In genomic region chr20:61933951-61934715, GRCh38 we compare ENCODE assay signal across 23 cellular contexts.
DNase-seq lines count a peak whose midpoint lies in the region; ATAC-seq and TF ChIP-seq lines count a peak whose summit lies in the region.
"Had no signal": no experiment of that assay in that cellular context is flagged by ENCODE, and none has a peak within 500 bp of the region (broad histone marks: within the 10 kb centered on the region; RNA-seq: fewer than 3 reads in every experiment).

No MANE protein-coding gene starts in this region.

- H3K9me3 ChIP-seq in right atrium auricular region (no peaks in the 10 kb centered on the region), left ventricle myocardium inferior (replicated peaks) (peaks cover 3% of the 10 kb centered on the region), neural progenitor cell (ENCODE audit: low read depth) (no peaks in the 10 kb centered on the region)
- H3K9me3 ChIP-seq: BLaER1 treated with 17β-estradiol and CSF1 and Interleukin-3, amounts not matched to agents 10 nM and 100 nM; upper lobe of left lung had no signal

- no peaks in the 10 kb centered on the region for H3K36me3 ChIP-seq in right atrium auricular region
- no peaks in the 10 kb centered on the region for H3K36me3 ChIP-seq in left ventricle myocardium inferior
- no peaks in the 10 kb centered on the region for H3K36me3 ChIP-seq in neural progenitor cell
- H3K36me3 ChIP-seq: BLaER1 treated with 17β-estradiol and CSF1 and Interleukin-3, amounts not matched to agents 10 nM and 100 nM; heart left ventricle; upper lobe of left lung had no signal

- peaks cover 6% of the 10 kb centered on the region for H3K36me3 Mint-ChIP-seq in neural progenitor cell
- H3K36me3 Mint-ChIP-seq: activated CD8-positive, alpha-beta memory T cell treated with anti-CD3 and anti-CD28 coated beads, Interleukin-2, amount 10 ng/mL, durations not matched to agents 7 days and 5 days had no signal

- H3K4me1 Mint-ChIP-seq in neural progenitor cell: peaks cover 10% of the 10 kb centered on the region
- H3K4me1 Mint-ChIP-seq: activated CD8-positive, alpha-beta memory T cell treated with anti-CD3 and anti-CD28 coated beads, Interleukin-2, amount 10 ng/mL, durations not matched to agents 7 days and 5 days; neural crest cell had no signal

- H3K27me3 ChIP-seq in right atrium auricular region (no peaks in the 10 kb centered on the region), left ventricle myocardium inferior (ENCODE audit: low read depth) (peaks cover 57% of the 10 kb centered on the region), neural progenitor cell (no peaks in the 10 kb centered on the region)
- H3K27me3 ChIP-seq: BLaER1 treated with 17β-estradiol and CSF1 and Interleukin-3, amounts not matched to agents 10 nM and 100 nM; upper lobe of left lung had no signal

- no peak for TF ChIP-seq POLR2A in GM18505 (IDR thresholded peaks at IDR 0.05; ENCODE audit: borderline replicate concordance, extremely low read depth, insufficient read depth, insufficient read length)

- H3K4me1 ChIP-seq in right atrium auricular region: no peaks in the 10 kb centered on the region
- H3K4me1 ChIP-seq in left ventricle myocardium inferior: no peaks in the 10 kb centered on the region
- H3K4me1 ChIP-seq in neural progenitor cell: peaks cover 10% of the 10 kb centered on the region
- H3K4me1 ChIP-seq: BLaER1 treated with 17β-estradiol and CSF1 and Interleukin-3, amounts not matched to agents 10 nM and 100 nM; heart left ventricle; upper lobe of left lung had no signal

- H3K4me3 ChIP-seq in right atrium auricular region (no peak overlapping the region), left ventricle myocardium inferior (no peak overlapping the region), neural progenitor cell (no peak overlapping the region)
- H3K4me3 ChIP-seq: BLaER1 treated with 17β-estradiol and CSF1 and Interleukin-3, amounts not matched to agents 10 nM and 100 nM; heart left ventricle; upper lobe of left lung had no signal

- H3K79me2 ChIP-seq in neural progenitor cell (ENCODE audit: low read depth): no peaks in the 10 kb centered on the region

- TF ChIP-seq CTCF in right atrium auricular region (IDR thresholded peaks at IDR 0.05) (no peak), left ventricle myocardium inferior (IDR thresholded peaks at IDR 0.05; ENCODE audit: borderline replicate concordance) (no peak), neural progenitor cell (IDR thresholded peaks at IDR 0.05) (no peak)

- peak; percentile 58 for DNase-seq in cardiac septum (ENCODE audit: low spot score)
- no peak for DNase-seq in right atrium auricular region (ENCODE audit: low spot score)
- DNase-seq in left ventricle myocardium inferior: peak; percentile 5
- peak; percentile 39 for DNase-seq in neural progenitor cell (ENCODE audit: low spot score)
- no peak for DNase-seq in NCI-H1417 (lab: John Stamatoyannopoulos, UW)
- DNase-seq: ACHN; activated CD4-positive, alpha-beta T cell treated with anti-CD3 and anti-CD28 coated beads, Interleukin-2, amount 50 U/mL, for 1 hour; activated CD8-positive, alpha-beta memory T cell treated with anti-CD3 and anti-CD28 coated beads, Interleukin-2, amount 10 ng/mL, durations not matched to agents 7 days and 5 days; activated T-cell treated with anti-CD3 and anti-CD28 coated beads, Interleukin-2, amount 50 U/mL, for 72 hours; COR-L47; NCI-H1694; NCI-H2171; RPMI8226; T-helper 2 cell had no signal

- ATAC-seq in GM21825 (IDR thresholded peaks at IDR 0.05; ENCODE audit: unreplicated experiment): no peak
- ATAC-seq in GM18505 (IDR thresholded peaks at IDR 0.05; ENCODE audit: unreplicated experiment): no peak
- ATAC-seq: activated CD8-positive, alpha-beta memory T cell treated with anti-CD3 and anti-CD28 coated beads, Interleukin-2, amount 10 ng/mL, durations not matched to agents 7 days and 5 days; activated T-cell treated with anti-CD3 and anti-CD28 coated beads, Interleukin-2, amount 50 U/mL, for 72 hours; SK-N-SH treated with all-trans-retinoic acid at 6 μM for 48 hours had no signal

- peaks cover 4% of the 10 kb centered on the region for H3F3A ChIP-seq in neural progenitor cell (ENCODE audit: low read depth)

- H3K4me2 ChIP-seq in neural progenitor cell: no peak overlapping the region
- H3K4me2 ChIP-seq: BLaER1 treated with 17β-estradiol and CSF1 and Interleukin-3, amounts not matched to agents 10 nM and 100 nM had no signal

- H3K4me3 Mint-ChIP-seq in neural progenitor cell: no peak overlapping the region
- H3K4me3 Mint-ChIP-seq: activated CD8-positive, alpha-beta memory T cell treated with anti-CD3 and anti-CD28 coated beads, Interleukin-2, amount 10 ng/mL, durations not matched to agents 7 days and 5 days; activated T-cell treated with anti-CD3 and anti-CD28 coated beads, Interleukin-2, amount 50 U/mL, for 72 hours had no signal

- H2AFZ ChIP-seq in neural progenitor cell (replicated peaks): no peak overlapping the region

- H3K27me3 Mint-ChIP-seq in neural progenitor cell (ENCODE audit: insufficient read depth, low read depth): peaks cover 2% of the 10 kb centered on the region
- H3K27me3 Mint-ChIP-seq: activated CD8-positive, alpha-beta memory T cell treated with anti-CD3 and anti-CD28 coated beads, Interleukin-2, amount 10 ng/mL, durations not matched to agents 7 days and 5 days had no signal

- H3K9me3 Mint-ChIP-seq in neural progenitor cell: no peaks in the 10 kb centered on the region
- H3K9me3 Mint-ChIP-seq: activated T-cell treated with anti-CD3 and anti-CD28 coated beads, Interleukin-2, amount 50 U/mL, for 72 hours; neural crest cell had no signal

- intact Hi-C loops in cardiac septum (cut with DNase I) (no loop called here), left ventricle myocardium inferior (cut with micrococcal nuclease) (no loop called here)

- H4K20me1 ChIP-seq in neural progenitor cell (ENCODE audit: low read depth): no peaks in the 10 kb centered on the region

- no peak overlapping the region for H3K27ac Mint-ChIP-seq in neural progenitor cell
- H3K27ac Mint-ChIP-seq: activated CD8-positive, alpha-beta memory T cell treated with anti-CD3 and anti-CD28 coated beads, Interleukin-2, amount 10 ng/mL, durations not matched to agents 7 days and 5 days; activated T-cell treated with anti-CD3 and anti-CD28 coated beads, Interleukin-2, amount 50 U/mL, for 72 hours; progenitor cell of endocrine pancreas had no signal

- H3K27ac ChIP-seq in right atrium auricular region (no peak overlapping the region), left ventricle myocardium inferior (replicated peaks) (no peak overlapping the region), neural progenitor cell (no peak overlapping the region)
- H3K27ac ChIP-seq: BLaER1 treated with 17β-estradiol and CSF1 and Interleukin-3, amounts not matched to agents 10 nM and 100 nM; epithelial cell of prostate; heart left ventricle; upper lobe of left lung had no signal

- H3K9ac ChIP-seq in neural progenitor cell: no peak overlapping the region
- H3K9ac ChIP-seq: BLaER1 treated with 17β-estradiol and CSF1 and Interleukin-3, amounts not matched to agents 10 nM and 100 nM had no signal

Comparison
In these comparisons a context has a peak if more than half of its experiments do, and no peak if none do; other contexts are left out.
1. DNase-seq: peak in cardiac septum (single experiment), left ventricle myocardium inferior (single experiment) and neural progenitor cell (single experiment); none in right atrium auricular region (single experiment) and NCI-H1417 (0 of 3).